In genomic region chr7:140489021-140489349, GRCh38 we compare ENCODE assay signal across 1 cellular context.
TF ChIP-seq lines count a peak whose summit lies in the region.

No MANE protein-coding gene starts in this region.

TF ChIP-seq in K562, 482 proteins besides CTCF, POLR2A, EP300 and RAD21 (continued from another document):
- TF ChIP-seq CTCFL (IDR thresholded peaks at IDR 0.05; ENCODE audit: borderline replicate concordance, insufficient read depth, low read depth, low read length, poor library complexity, severe bottlenecking) (no peak), ZFPM2 (CRISPR knock-in tag; IDR thresholded peaks at IDR 0.05) (no peak), ZNF639 (CRISPR knock-in tag; conservative IDR thresholded peaks at IDR 0.05 in 1 of 2, IDR thresholded peaks at IDR 0.05 in 1 of 2) (no peak), HBP1 (CRISPR knock-in tag; IDR thresholded peaks at IDR 0.05) (peak; percentile 40; the same call in 1 of the 2 replicates), RB1 (IDR thresholded peaks at IDR 0.05; ENCODE audit: low read depth) (peak; percentile 15; the same call in 1 of the 2 replicates), ZBTB26 (CRISPR knock-in tag; IDR thresholded peaks at IDR 0.05) (0 out of 2 replicates have a peak, but pooled peaks have one; percentile 64), MAFF (IDR thresholded peaks at IDR 0.05; ENCODE audit: low read length) (0 out of 2 replicates have a peak, but pooled peaks have one; percentile 15), NR2C2 (CRISPR knock-in tag; IDR thresholded peaks at IDR 0.05) (no peak), NR2C2 (tag; IDR thresholded peaks at IDR 0.05) (no peak), ZKSCAN1 (IDR thresholded peaks at IDR 0.05; ENCODE audit: low read depth, low read length) (no peak), SMARCA4 (IDR thresholded peaks at IDR 0.05) (no peak), SNIP1 (IDR thresholded peaks at IDR 0.05; ENCODE audit: low read depth) (peak; percentile 81), C11orf30 (IDR thresholded peaks at IDR 0.05; ENCODE audit: low read depth) (peak; percentile 70), POLR2G (IDR thresholded peaks at IDR 0.05; ENCODE audit: low read depth, low read length) (no peak), CREB5 (CRISPR knock-in tag; IDR thresholded peaks at IDR 0.05) (no peak), TRIM28 (IDR thresholded peaks at IDR 0.05) (no peak), FOXK1 (CRISPR knock-in tag; IDR thresholded peaks at IDR 0.05; ENCODE audit: borderline replicate concordance) (no peak), CEBPB (tag; IDR thresholded peaks at IDR 0.05) (no peak), ZFX (CRISPR knock-in tag; IDR thresholded peaks at IDR 0.05) (0 out of 2 replicates have a peak, but pooled peaks have one; percentile 43), ZBTB5 (IDR thresholded peaks at IDR 0.05) (no peak), CLOCK (CRISPR knock-in tag; IDR thresholded peaks at IDR 0.05; ENCODE audit: borderline replicate concordance) (no peak), ZNF165 (CRISPR knock-in tag; IDR thresholded peaks at IDR 0.05; ENCODE audit: borderline replicate concordance) (no peak), NCOA4 (IDR thresholded peaks at IDR 0.05; ENCODE audit: partially characterized antibody) (peak; percentile 8), NFE2 (IDR thresholded peaks at IDR 0.05; ENCODE audit: low read depth) (peak; percentile 89), ZNF354B (CRISPR knock-in tag; IDR thresholded peaks at IDR 0.05) (0 out of 2 replicates have a peak, but pooled peaks have one; percentile 5), ZBTB40 (IDR thresholded peaks at IDR 0.05) (no peak), ZBTB40 (CRISPR knock-in tag; IDR thresholded peaks at IDR 0.05) (no peak), MLLT1 (IDR thresholded peaks at IDR 0.05) (0 out of 4 replicates have a peak, but pooled peaks of 1 of the 2 experiments have one; percentile 54), BRD4 (IDR thresholded peaks at IDR 0.05) (no peak), MAFK (IDR thresholded peaks at IDR 0.05; ENCODE audit: low read length) (peak; percentile 35; the same call in 1 of the 2 replicates), MAFG (tag; conservative IDR thresholded peaks at IDR 0.05) (peak; percentile 61), ZNF79 (CRISPR knock-in tag; IDR thresholded peaks at IDR 0.05; ENCODE audit: low read depth) (no peak), SREBF1 (IDR thresholded peaks at IDR 0.05; ENCODE audit: borderline replicate concordance, low read depth, low read length) (no peak), TEAD4 (IDR thresholded peaks at IDR 0.05; ENCODE audit: low read length) (peak; percentile 36), TEAD4 (CRISPR knock-in tag; IDR thresholded peaks at IDR 0.05; ENCODE audit: borderline replicate concordance) (no peak), ZNF224 (CRISPR knock-in tag; IDR thresholded peaks at IDR 0.05) (no peak), ZNF316 (IDR thresholded peaks at IDR 0.05) (peak; percentile 72)
